ENCODE assay signal across 8 cellular contexts in genomic region chr7:26090927-26091519, GRCh38.
DNase-seq lines count a peak whose midpoint lies in the region; ATAC-seq, FAIRE-seq and TF ChIP-seq lines count a peak whose summit lies in the region.

No MANE protein-coding gene starts in this region.

- H2AFZ ChIP-seq in astrocyte (ENCODE audit: low read depth, low read length): peak overlapping the region; percentile 38

- peak; percentile 50 for FAIRE-seq in astrocyte (lab: Jason Lieb, UNC)

- H3K9ac ChIP-seq in astrocyte (ENCODE audit: low read length): peak overlapping the region; percentile 25

- peak; percentile 75 for TF ChIP-seq CTCF in astrocyte (IDR thresholded peaks at IDR 0.05; ENCODE audit: insufficient read depth, low read depth, low read length)

- no peaks in the 10 kb centered on the region for H3K36me3 ChIP-seq in astrocyte (ENCODE audit: insufficient read depth, low read length)
- no peaks in the 10 kb centered on the region for H3K36me3 ChIP-seq in aorta (ENCODE audit: control insufficient read depth in 1 of 2, insufficient read depth in 2 of 2, low read length in 1 of 2)

- no peaks in the 10 kb centered on the region for H3K9me3 Mint-ChIP-seq in astrocyte (ENCODE audit: unreplicated experiment)

- H3K27me3 ChIP-seq in astrocyte (ENCODE audit: insufficient read depth, low read length) (no peaks in the 10 kb centered on the region), aorta (ENCODE audit: control insufficient read depth in 1 of 2, insufficient read depth in 2 of 2, low read length in 1 of 2) (peaks cover 0 to 3% of the 10 kb centered on the region in 2 donors)

- H3K27ac ChIP-seq in astrocyte (ENCODE audit: low read depth, low read length) (no peak overlapping the region), aorta (ENCODE audit: low read depth in 1 of 2, low read length in 2 of 2) (no peak overlapping the region)

- H3K9me3 ChIP-seq in astrocyte (ENCODE audit: insufficient read depth, low read depth, low read length) (no peaks in the 10 kb centered on the region), aorta (ENCODE audit: control insufficient read depth, low read length) (no peaks in the 10 kb centered on the region)

- no peaks in the 10 kb centered on the region for H4K20me1 ChIP-seq in astrocyte (ENCODE audit: insufficient read depth, low read length)

- H3K4me1 Mint-ChIP-seq in astrocyte (ENCODE audit: low read depth, unreplicated experiment): peaks cover 9% of the 10 kb centered on the region

- H3K4me3 ChIP-seq in astrocyte (ENCODE audit: insufficient read depth, low read depth, low read length): peak overlapping the region; percentile 18
- H3K4me3 ChIP-seq in aorta (ENCODE audit: low read length in 2 of 2): no peak overlapping the region

- H3K27ac Mint-ChIP-seq in astrocyte (ENCODE audit: unreplicated experiment): no peak overlapping the region

- ATAC-seq in HG02678 (IDR thresholded peaks at IDR 0.05; ENCODE audit: unreplicated experiment) (peak; percentile 63), HG02759 (IDR thresholded peaks at IDR 0.05; ENCODE audit: unreplicated experiment) (no peak), aorta (ENCODE audit: low FRiP score) (no peak)

- H3K27me3 Mint-ChIP-seq in astrocyte (ENCODE audit: low read depth, unreplicated experiment): no peaks in the 10 kb centered on the region

- peak overlapping the region; percentile 35 for H3K4me3 Mint-ChIP-seq in astrocyte (ENCODE audit: unreplicated experiment)

- DNase-seq in DMS53 (lab: John Stamatoyannopoulos, UW) (peak; percentile 84), NCI-H524 treated with DMSO at 0.1 percent for 48 hours (lab: John Stamatoyannopoulos, UW) (peak; percentile 40), astrocyte (ENCODE audit: low read depth) (peak; percentile 48), hippocampal formation (lab: John Stamatoyannopoulos, UW) (peak; percentile 2 to 83), smooth muscle cell of the brain vasculature (ENCODE audit: low read depth, low spot score) (peak; percentile 43), aorta (no peak)

- 5 to 8% methylated on average over 6 of the region's 6 CpGs for WGBS in aorta, 2 donors

- no peaks in the 10 kb centered on the region for H3K79me2 ChIP-seq in astrocyte (ENCODE audit: insufficient read depth, low read length)

- peak overlapping the region; percentile 75 for H3K4me2 ChIP-seq in astrocyte (ENCODE audit: low read length)

- H3K4me1 ChIP-seq in astrocyte (ENCODE audit: insufficient read depth, low read length) (peaks cover 4% of the 10 kb centered on the region), aorta (ENCODE audit: control insufficient read depth in 1 of 2, insufficient read depth in 2 of 2, low read length in 2 of 2) (no peaks in the 10 kb centered on the region)

- intact Hi-C loops in aorta (cut with DNase I): loop anchor here in 1 of 2 donors (2.0 kb wide), 1 partner anchor 276 kb away; no protein-coding TSS in a partner anchor

- no peaks in the 10 kb centered on the region for H3K36me3 Mint-ChIP-seq in astrocyte (ENCODE audit: low read depth, unreplicated experiment)

Comparison
In these comparisons a context has a peak if more than half of its experiments do, and no peak if none do; other contexts are left out.
1. DNase-seq: peak in DMS53 (single experiment), NCI-H524 treated with DMSO at 0.1 percent for 48 hours (single experiment), astrocyte (single experiment), hippocampal formation (2 of 2) and smooth muscle cell of the brain vasculature (single experiment); none in aorta (0 of 2).